8 cellular contexts compared by ENCODE assay signal in genomic region chr17:28233872-28234856, GRCh38.
DNase-seq lines count a peak whose midpoint lies in the region; ATAC-seq and TF ChIP-seq lines count a peak whose summit lies in the region.
"Not testable (repeated sequence)": the region's sequence is repeated elsewhere in the genome, so short reads cannot be mapped to it uniquely, and the experiment has no call there.

No MANE protein-coding gene starts in this region.

- intact Hi-C loops in MCF 10A (cut with micrococcal nuclease), result loop anchor here (5.0 kb wide), 3 partner anchors 103 to 308 kb away; partner anchors contain the start of genes IFT20 and TNFAIP1

- H3K4me3 ChIP-seq in urinary bladder (ENCODE audit: low read depth, low read length), result not testable (repeated sequence)

- not testable (repeated sequence) for H3K27me3 ChIP-seq in foreskin keratinocyte

- TF ChIP-seq CTCF in MCF 10A (IDR thresholded peaks at IDR 0.05; ENCODE audit: unreplicated experiment); mesothelial cell of epicardium (IDR thresholded peaks at IDR 0.05; ENCODE audit: unreplicated experiment): not testable (repeated sequence)
- peak; percentile 13 for TF ChIP-seq CTCF in foreskin keratinocyte (conservative IDR thresholded peaks at IDR 0.05)

- H3K9me3 Mint-ChIP-seq in MCF 10A (ENCODE audit: unreplicated experiment); mesothelial cell of epicardium: not testable (repeated sequence)

- POLR2A ChIA-PET in MCF 10A (lab: Yijun Ruan, JAX), result interaction anchor here (0.9 to 4.4 kb wide), 6 partner anchors 16 to 258 kb away, joined by 3 to 28 read pairs (median 6); partner anchors contain the start of genes IFT20 and TNFAIP1

- CTCF ChIA-PET in MCF 10A (lab: Yijun Ruan, JAX), result interaction anchor here (0.6 to 9.6 kb wide), 30 partner anchors 11 to 259 kb away, joined by 3 to 85 read pairs (median 4); partner anchors contain the start of genes IFT20, TMEM97 and TNFAIP1

- H3K27ac ChIP-seq in foreskin keratinocyte, result not testable (repeated sequence)
- peak overlapping the region; percentile 76 for H3K27ac ChIP-seq in urinary bladder (ENCODE audit: low read depth)

- not testable (repeated sequence) for H3K27me3 Mint-ChIP-seq in MCF 10A (ENCODE audit: insufficient read depth, unreplicated experiment)
- peaks cover 13% of the 10 kb centered on the region for H3K27me3 Mint-ChIP-seq in mesothelial cell of epicardium (ENCODE audit: low read depth)

- DNase-seq in DMS79 treated with DMSO at 0.1 percent for 48 hours (lab: John Stamatoyannopoulos, UW) (peak; percentile 91), NCI-H1417 (lab: John Stamatoyannopoulos, UW) (peak in 2 of 3 experiments; percentile 66 to 88), NCI-H748 treated with DMSO at 0.1 percent for 48 hours (lab: John Stamatoyannopoulos, UW) (peak; percentile 70), MCF 10A (ENCODE audit: unreplicated experiment) (peak; percentile 63), foreskin keratinocyte (peak; percentile 94 to 97), mesothelial cell of epicardium (ENCODE audit: low spot score in 2 of 2, unreplicated experiment in 2 of 2) (peak in 1 of 2 experiments; percentile 59), renal cortical epithelial cell (ENCODE audit: low read depth) (peak; percentile 30)

- WGBS in urinary bladder, result 72% methylated on average over 22 of the region's 22 CpGs

- BruUV-seq in MCF 10A (replicated peaks; lab: Mats Ljungman, UMichigan), result not testable (repeated sequence)

- not testable (repeated sequence) for H3K4me1 ChIP-seq in foreskin keratinocyte; urinary bladder (ENCODE audit: insufficient read depth)

- ATAC-seq in foreskin keratinocyte, result peak; percentile 88

- H3K36me3 Mint-ChIP-seq in MCF 10A (ENCODE audit: insufficient read depth, unreplicated experiment); mesothelial cell of epicardium: not testable (repeated sequence)

- H3K4me1 Mint-ChIP-seq in MCF 10A (ENCODE audit: insufficient read depth, unreplicated experiment), result not testable (repeated sequence)
- peaks cover 47% of the 10 kb centered on the region for H3K4me1 Mint-ChIP-seq in mesothelial cell of epicardium

- H3K27ac Mint-ChIP-seq in MCF 10A (ENCODE audit: low read depth, unreplicated experiment), result not testable (repeated sequence)
- peak overlapping the region; percentile 83 for H3K27ac Mint-ChIP-seq in mesothelial cell of epicardium

- not testable (repeated sequence) for H3K36me3 ChIP-seq in urinary bladder (ENCODE audit: insufficient read depth)

- peak overlapping the region; percentile 38 for H3K4me3 Mint-ChIP-seq in MCF 10A (ENCODE audit: unreplicated experiment)
- H3K4me3 Mint-ChIP-seq in mesothelial cell of epicardium, result peak overlapping the region; percentile 57
